Comparison of ENCODE assay signal across 11 cellular contexts in the genomic region with DNA sequence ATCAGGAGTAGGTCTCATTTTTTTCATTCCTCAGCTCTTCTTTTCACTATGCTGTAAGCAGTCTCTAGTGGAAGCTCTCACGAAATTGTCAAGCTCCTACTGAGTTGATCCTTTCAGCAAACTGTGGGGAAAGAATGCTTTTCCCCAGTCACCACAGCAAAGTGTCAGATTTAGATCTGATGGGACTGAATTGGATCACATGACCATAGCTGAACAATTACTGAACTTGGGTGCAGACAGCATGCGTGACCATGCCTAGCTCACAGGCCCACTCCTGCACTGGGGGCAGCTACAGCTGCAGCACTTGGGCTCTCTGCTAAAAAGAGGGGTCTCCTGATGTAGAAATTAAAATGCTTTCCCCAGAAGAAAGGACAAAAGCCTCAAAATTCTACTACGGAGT. TPM values are rescaled to one million over a fixed set of nuclear protein-coding genes. Genes with fewer than 3 reads are reported as not detected.
DNase-seq lines count a peak whose midpoint lies in the region; ATAC-seq and TF ChIP-seq lines count a peak whose summit lies in the region.
"Had no signal": no experiment of that assay in that cellular context is flagged by ENCODE, and none has a peak within 500 bp of the region (broad histone marks: within the 10 kb centered on the region; RNA-seq: fewer than 3 reads in every experiment).

No MANE protein-coding gene starts in this region.

- H3K36me3 ChIP-seq in DOHH2 (ENCODE audit: control insufficient read depth, low read length) (peaks cover 5% of the 10 kb centered on the region; the same call in 1 of the 2 replicates), OCI-LY7 (ENCODE audit: insufficient read depth, low read length) (peaks cover 28% of the 10 kb centered on the region)
- H3K36me3 ChIP-seq: Peyer's patch had no signal

- DNase-seq in OCI-LY7 (ENCODE audit: low spot score) (no peak), NCI-H2227 treated with DMSO at 0.1 percent for 48 hours (lab: John Stamatoyannopoulos, UW) (no peak), mesothelial cell of epicardium (ENCODE audit: low spot score in 2 of 2, unreplicated experiment in 2 of 2) (no peak)
- DNase-seq in effector memory CD8-positive, alpha-beta T cell, result no peak

- no peak overlapping the region for H3K27ac ChIP-seq in DOHH2 (ENCODE audit: low read depth, low read length)
- peak overlapping the region; percentile 6 for H3K27ac ChIP-seq in OCI-LY7 (ENCODE audit: low read depth, low read length, poor library complexity, severe bottlenecking)
- H3K27ac ChIP-seq: KMS-11 had no signal

- peaks cover 32 to 60% of the 10 kb centered on the region in 2 donors for H3K4me1 Mint-ChIP-seq in effector memory CD8-positive, alpha-beta T cell (ENCODE audit: low read depth in 2 of 2)
- peaks cover 8% of the 10 kb centered on the region for H3K4me1 Mint-ChIP-seq in mesothelial cell of epicardium

- POLR2A ChIA-PET in OCI-LY7 (lab: Charles Lee), result interaction anchor here (0.6 to 11.2 kb wide), 10 partner anchors 11 to 1266 kb away, joined by 3 to 156 read pairs (median 4); no protein-coding TSS in a partner anchor

- intact Hi-C loops in OCI-LY7 (cut with micrococcal nuclease; ENCODE audit: unreplicated experiment), result no loop called here

- ATAC-seq in GM21619 (IDR thresholded peaks at IDR 0.05; ENCODE audit: unreplicated experiment) (peak; percentile 17), GM19023 (IDR thresholded peaks at IDR 0.05; ENCODE audit: unreplicated experiment) (no peak), GM21576 (IDR thresholded peaks at IDR 0.05; ENCODE audit: unreplicated experiment) (no peak)
- ATAC-seq in effector memory CD8-positive, alpha-beta T cell (replicated peaks), result no peak

- H3K4me2 ChIP-seq in DOHH2 (ENCODE audit: low read length), result peak overlapping the region; percentile 70
- H3K4me2 ChIP-seq in OCI-LY7 (ENCODE audit: low read length), result peak overlapping the region; percentile 91
- H3K4me2 ChIP-seq: KMS-11 had no signal

- BruUV-seq in OCI-LY7 (replicated peaks; lab: Mats Ljungman, UMichigan), result no TSS peak

- no peaks in the 10 kb centered on the region for H3K27me3 Mint-ChIP-seq in effector memory CD8-positive, alpha-beta T cell
- H3K27me3 Mint-ChIP-seq in mesothelial cell of epicardium (ENCODE audit: low read depth), result peaks cover 6% of the 10 kb centered on the region

- H2AFZ ChIP-seq in OCI-LY7 (ENCODE audit: low read length), result no peak overlapping the region

- no peaks in the 10 kb centered on the region for H3K27me3 ChIP-seq in DOHH2 (ENCODE audit: control insufficient read depth, low read length)
- H3K27me3 ChIP-seq: Peyer's patch had no signal

- H3K4me3 ChIP-seq in DOHH2 (ENCODE audit: low read length) (peak overlapping the region; percentile 8), OCI-LY7 (ENCODE audit: low read depth, low read length, poor library complexity, severe bottlenecking) (peak overlapping the region; percentile 76)

- peak overlapping the region; percentile 2 to 87 for H3K4me3 Mint-ChIP-seq in effector memory CD8-positive, alpha-beta T cell
- H3K4me3 Mint-ChIP-seq in mesothelial cell of epicardium, result no peak overlapping the region

- H3K9me3 Mint-ChIP-seq in effector memory CD8-positive, alpha-beta T cell, result no peaks in the 10 kb centered on the region
- H3K9me3 Mint-ChIP-seq in mesothelial cell of epicardium, result peaks cover 3% of the 10 kb centered on the region

- H3K9me3 ChIP-seq in DOHH2 (ENCODE audit: control insufficient read depth, insufficient read depth, low read length) (no peaks in the 10 kb centered on the region), OCI-LY7 (ENCODE audit: low read length) (no peaks in the 10 kb centered on the region; the same call in 1 of the 2 replicates)
- H3K9me3 ChIP-seq: Peyer's patch had no signal

- H3K79me2 ChIP-seq in DOHH2 (ENCODE audit: control insufficient read depth, low read length) (peaks cover 72% of the 10 kb centered on the region), OCI-LY7 (ENCODE audit: insufficient read depth, low read depth, low read length) (peaks cover 83% of the 10 kb centered on the region)

- H3K4me1 ChIP-seq in DOHH2 (ENCODE audit: control insufficient read depth, low read length) (peaks cover 48% of the 10 kb centered on the region), OCI-LY7 (ENCODE audit: insufficient read depth, low read length, poor library complexity, severe bottlenecking) (peaks cover 40% of the 10 kb centered on the region)

- H3K9me2 ChIP-seq in DOHH2 (replicated peaks; ENCODE audit: control insufficient read depth, low read length) (no peaks in the 10 kb centered on the region), OCI-LY7 (ENCODE audit: insufficient read depth, low read length) (no peaks in the 10 kb centered on the region)

- peaks cover 3% of the 10 kb centered on the region for H3K36me3 Mint-ChIP-seq in effector memory CD8-positive, alpha-beta T cell (ENCODE audit: insufficient read depth)
- no peaks in the 10 kb centered on the region for H3K36me3 Mint-ChIP-seq in mesothelial cell of epicardium

- no peak overlapping the region for H3K27ac Mint-ChIP-seq in effector memory CD8-positive, alpha-beta T cell
- no peak overlapping the region for H3K27ac Mint-ChIP-seq in mesothelial cell of epicardium

- CTCF ChIA-PET in OCI-LY7 (lab: Charles Lee; ENCODE audit: unreplicated experiment), result interaction anchor here (0.6 to 1.2 kb wide), 4 partner anchors 18 to 127 kb away, joined by 3 read pairs; no protein-coding TSS in a partner anchor

- H4K20me1 ChIP-seq in DOHH2 (ENCODE audit: control insufficient read depth, insufficient read depth, low read depth, low read length), result no peaks in the 10 kb centered on the region
- peaks cover 7% of the 10 kb centered on the region; the same call in 1 of the 2 replicates for H4K20me1 ChIP-seq in OCI-LY7 (ENCODE audit: insufficient read depth, low read length)

- H3F3A ChIP-seq in DOHH2 (ENCODE audit: control insufficient read depth, insufficient read depth), result 0 out of 2 replicates have a peak, but pooled peaks cover 2% of the 10 kb centered on the region

- TF ChIP-seq CTCF in DOHH2 (IDR thresholded peaks at IDR 0.05; ENCODE audit: low read depth, low read length, poor library complexity, severe bottlenecking), result no peak
- TF ChIP-seq CTCF in OCI-LY7 (conservative IDR thresholded peaks at IDR 0.05; ENCODE audit: low read length), result no peak
- TF ChIP-seq CTCF in mesothelial cell of epicardium (IDR thresholded peaks at IDR 0.05; ENCODE audit: unreplicated experiment), result no peak

RNA-seq across cellular contexts. Expression of a gene that starts 3.1 kb away (rescaled TPM):
- 98.4 and 115 TPM in 2 replicates for total RNA-seq in OCI-LY7 (2014; rRNA removed; shearing (Covaris generic))
- total RNA-seq in OCI-LY7 (2022) (72.1 and 84.1 TPM in 2 replicates), mesothelial cell of epicardium (0.34 to 0.51 TPM (median 0.38 TPM) in 3 replicates)
- total RNA-seq: H1 had no signal

Comparison
In these comparisons a context has a peak if more than half of its experiments do, and no peak if none do; other contexts are left out.
1. RNA of a gene that starts 3.1 kb away (total RNA-seq): 72.1 to 115 TPM in OCI-LY7; 0.34 to 0.51 TPM in mesothelial cell of epicardium; every median in the first group is over 10 times any median in the second.